ENCODE assay signal across 22 cellular contexts in genomic region chr6:39844866-39845265, GRCh38. TPM values are rescaled to one million over a fixed set of nuclear protein-coding genes. Genes with fewer than 3 reads are reported as not detected.
"Had no signal": no experiment of that assay in that cellular context is flagged by ENCODE, and none has a peak within 500 bp of the region (broad histone marks: within the 10 kb centered on the region; RNA-seq: fewer than 3 reads in every experiment).

No MANE protein-coding gene starts in this region.

- ATAC-seq: esophagus mucosa; left lung; lower lobe of right lung; natural killer cell treated with Interleukin-12 subunit alpha and Interleukin-12 subunit beta and Interleukin-15 and Interleukin-18, amount 100 ng/mL, for 72 hours; pancreas; right cardiac atrium; stimulated activated memory B cell treated with anti-CD40 and anti-IgM and Interleukin-4, amounts not matched to agents 10 μg/mL and 1 μg/mL and 100 μg/mL, for 72 hours had no signal

- H3K4me3 ChIP-seq: left lung, lower lobe of right lung, neural progenitor cell, pancreas, smooth muscle cell, testis had no signal

- H3K27ac ChIP-seq: left lung, lower lobe of right lung, neural progenitor cell, pancreas, testis had no signal

- H3K36me3 ChIP-seq: left lung, lower lobe of right lung, neural progenitor cell, pancreas had no signal

- H3K27me3 ChIP-seq: left lung, neural progenitor cell, pancreas, testis had no signal

- H2AFZ ChIP-seq: neural progenitor cell had no signal

- H3K36me3 Mint-ChIP-seq: immature natural killer cell; memory B cell; natural killer cell treated with Interleukin-12 subunit alpha and Interleukin-12 subunit beta and Interleukin-15 and Interleukin-18, amount 100 ng/mL, for 72 hours; neural progenitor cell; stimulated activated memory B cell treated with anti-CD40 and anti-IgM and Interleukin-4, amounts not matched to agents 10 μg/mL and 1 μg/mL and 100 μg/mL, for 72 hours had no signal

- DNase-seq: effector memory CD4-positive, alpha-beta T cell; foreskin fibroblast; immature natural killer cell; left lung; lower lobe of right lung; midbrain; occipital lobe; pancreas; right cardiac atrium; stimulated activated CD4-positive, alpha-beta T cell treated with anti-CD3 and anti-CD28 coated beads, Interleukin-4, amount 100 ng/mL, for 24 hours; stimulated activated naive CD8-positive, alpha-beta T cell treated with anti-CD3 and anti-CD28 coated beads, Interleukin-15, amount 100 ng/mL, for 72 hours; testis; trophoblast cell had no signal

- H3K27ac Mint-ChIP-seq: immature natural killer cell; memory B cell; natural killer cell treated with Interleukin-12 subunit alpha and Interleukin-12 subunit beta and Interleukin-15 and Interleukin-18, amount 100 ng/mL, for 72 hours; neural progenitor cell; progenitor cell of endocrine pancreas; stimulated activated memory B cell treated with anti-CD40 and anti-IgM and Interleukin-4, amounts not matched to agents 10 μg/mL and 1 μg/mL and 100 μg/mL, for 72 hours; stimulated activated naive CD8-positive, alpha-beta T cell treated with anti-CD3 and anti-CD28 coated beads, Interleukin-15, amount 100 ng/mL, for 72 hours had no signal

- FAIRE-seq: endometrium, keratinocyte, pancreas had no signal

- H3K4me3 Mint-ChIP-seq: immature natural killer cell; memory B cell; natural killer cell treated with Interleukin-12 subunit alpha and Interleukin-12 subunit beta and Interleukin-15 and Interleukin-18, amount 100 ng/mL, for 72 hours; neural progenitor cell; stimulated activated memory B cell treated with anti-CD40 and anti-IgM and Interleukin-4, amounts not matched to agents 10 μg/mL and 1 μg/mL and 100 μg/mL, for 72 hours; stimulated activated naive CD8-positive, alpha-beta T cell treated with anti-CD3 and anti-CD28 coated beads, Interleukin-15, amount 100 ng/mL, for 72 hours had no signal

- H3K4me1 Mint-ChIP-seq: immature natural killer cell; memory B cell; stimulated activated memory B cell treated with anti-CD40 and anti-IgM and Interleukin-4, amounts not matched to agents 10 μg/mL and 1 μg/mL and 100 μg/mL, for 72 hours; stimulated activated naive CD8-positive, alpha-beta T cell treated with anti-CD3 and anti-CD28 coated beads, Interleukin-15, amount 100 ng/mL, for 72 hours had no signal

- H3K9me3 Mint-ChIP-seq: memory B cell; natural killer cell treated with Interleukin-12 subunit alpha and Interleukin-12 subunit beta and Interleukin-15 and Interleukin-18, amount 100 ng/mL, for 72 hours; neural progenitor cell; stimulated activated memory B cell treated with anti-CD40 and anti-IgM and Interleukin-4, amounts not matched to agents 10 μg/mL and 1 μg/mL and 100 μg/mL, for 72 hours; stimulated activated naive CD8-positive, alpha-beta T cell treated with anti-CD3 and anti-CD28 coated beads, Interleukin-15, amount 100 ng/mL, for 72 hours had no signal

- H3K9me3 ChIP-seq: left lung, lower lobe of right lung, pancreas, testis had no signal

- H3K9ac ChIP-seq: neural progenitor cell had no signal

- H3K4me2 ChIP-seq: neural progenitor cell, smooth muscle cell had no signal

- H3K27me3 Mint-ChIP-seq: progenitor cell of endocrine pancreas had no signal

RNA-seq across cellular contexts. Expression of gene DAAM2, which starts 52.7 kb away (rescaled TPM):
- total RNA-seq: natural killer cell treated with Interleukin-12 subunit alpha and Interleukin-12 subunit beta and Interleukin-15 and Interleukin-18, amount 100 ng/mL, for 72 hours had no signal
- polyA plus RNA-seq: immature natural killer cell, keratinocyte had no signal
